9 cellular contexts compared by ENCODE assay signal in genomic region chr20:53736122-53736756, GRCh38.
DNase-seq lines count a peak whose midpoint lies in the region; ATAC-seq and TF ChIP-seq lines count a peak whose summit lies in the region.
"Had no signal": no experiment of that assay in that cellular context is flagged by ENCODE, and none has a peak within 500 bp of the region (broad histone marks: within the 10 kb centered on the region; RNA-seq: fewer than 3 reads in every experiment).

No MANE protein-coding gene starts in this region.

- H3K27me3 ChIP-seq in adipocyte (replicated peaks; ENCODE audit: control insufficient read depth, insufficient read depth, low read length): no peaks in the 10 kb centered on the region

- peaks cover 0 to 2% (median 0%) of the 10 kb centered on the region in 7 donors for H3K9me3 Mint-ChIP-seq in CD14-positive monocyte

- no peaks in the 10 kb centered on the region for H3K36me3 ChIP-seq in adipocyte (ENCODE audit: control insufficient read depth, insufficient read depth, low read length, severe bottlenecking)

- intact Hi-C loops in CD14-positive monocyte (cut with micrococcal nuclease): loop anchor here in 1 of 2 donors (10.0 kb wide), 1 partner anchor 199 kb away; no protein-coding TSS in a partner anchor

- peaks cover 0 to 2% (median 1%) of the 10 kb centered on the region in 3 donors for H3K27me3 Mint-ChIP-seq in CD14-positive monocyte (ENCODE audit: low read depth in 3 of 3)

- H3K4me1 ChIP-seq in adipocyte (ENCODE audit: control insufficient read depth, insufficient read depth, low read length): peaks cover 49% of the 10 kb centered on the region

- H3K4me3 Mint-ChIP-seq in CD14-positive monocyte: peak overlapping the region; percentile 62 to 83

- H3K27ac Mint-ChIP-seq in CD14-positive monocyte: peak overlapping the region; percentile 89 to 99 (median 94)

- peak overlapping the region; percentile 83 for H3K9ac ChIP-seq in adipocyte (ENCODE audit: low read length)

- no peak for TF ChIP-seq CTCF in CD14-positive monocyte (IDR thresholded peaks at IDR 0.05)

- H3K4me3 ChIP-seq in adipocyte (ENCODE audit: low read length): peak overlapping the region; percentile 51

- H3K36me3 Mint-ChIP-seq in CD14-positive monocyte: no peaks in the 10 kb centered on the region

- in situ Hi-C loops in KBM-7 (cut with MboI; ENCODE audit: low pct_unique_long_range_greater_than_20kb, low sequenced_read_pairs): no loop called here

- peaks cover 71% of the 10 kb centered on the region for H3K4me1 Mint-ChIP-seq in CD14-positive monocyte

- no peak for ATAC-seq in HG03442 (IDR thresholded peaks at IDR 0.05; ENCODE audit: unreplicated experiment)
- no peak for ATAC-seq in GM18498 (IDR thresholded peaks at IDR 0.05; ENCODE audit: unreplicated experiment)

- DNase-seq in CD14-positive monocyte (ENCODE audit: low spot score) (no peak), M059J (ENCODE audit: low read depth) (peak; percentile 61), adipocyte (ENCODE audit: low read depth) (peak; percentile 37), myocyte (ENCODE audit: low read depth) (peak; percentile 83), C1 segment of cervical spinal cord (lab: John Stamatoyannopoulos, UW) (no peak), KBM-7 (no peak)
- DNase-seq: SHP77 had no signal

- H3K9me3 ChIP-seq in adipocyte (ENCODE audit: control insufficient read depth, low read length): no peaks in the 10 kb centered on the region

Comparison
In these comparisons a context has a peak if more than half of its experiments do, and no peak if none do; other contexts are left out.
1. DNase-seq: peak in M059J (single experiment), adipocyte (single experiment) and myocyte (single experiment); none in CD14-positive monocyte (single experiment), C1 segment of cervical spinal cord (0 of 14) and KBM-7 (single experiment).